1 cellular context compared by ENCODE assay signal in genomic region chr1:33472349-33472980, GRCh38.
TF ChIP-seq lines count a peak whose summit lies in the region.

Gene ZSCAN20 (plus strand): TSS chr1:33472645. CDS start chr1:33479289, 6,644 bp downstream.

TF ChIP-seq in SK-N-SH, 30 proteins besides CTCF, POLR2A, EP300 and RAD21 (continued from another document):
- TF ChIP-seq IRF3 (IDR thresholded peaks at IDR 0.05; ENCODE audit: low read depth, low read length) (peak; percentile 91), TAF1 (IDR thresholded peaks at IDR 0.05; ENCODE audit: borderline replicate concordance, low read depth, low read length) (peak; percentile 66), MAX (IDR thresholded peaks at IDR 0.05; ENCODE audit: low read depth) (peak; percentile 64), CHD2 (IDR thresholded peaks at IDR 0.05; ENCODE audit: low read length, partially characterized antibody) (peak; percentile 95), FOXJ3 (CRISPR knock-in tag; IDR thresholded peaks at IDR 0.05) (no peak), GABPA (IDR thresholded peaks at IDR 0.05; ENCODE audit: low read depth) (peak; percentile 85), USF2 (IDR thresholded peaks at IDR 0.05; ENCODE audit: borderline replicate concordance, low read depth, low read length) (no peak), NFIC (IDR thresholded peaks at IDR 0.05; ENCODE audit: borderline replicate concordance) (no peak), RXRA (IDR thresholded peaks at IDR 0.05; ENCODE audit: borderline replicate concordance, low read depth) (no peak), RCOR1 (IDR thresholded peaks at IDR 0.05; ENCODE audit: low read length) (peak; percentile 47), FOSL2 (IDR thresholded peaks at IDR 0.05; ENCODE audit: borderline replicate concordance, low read depth) (no peak)
- TF ChIP-seq, protein P1, sequence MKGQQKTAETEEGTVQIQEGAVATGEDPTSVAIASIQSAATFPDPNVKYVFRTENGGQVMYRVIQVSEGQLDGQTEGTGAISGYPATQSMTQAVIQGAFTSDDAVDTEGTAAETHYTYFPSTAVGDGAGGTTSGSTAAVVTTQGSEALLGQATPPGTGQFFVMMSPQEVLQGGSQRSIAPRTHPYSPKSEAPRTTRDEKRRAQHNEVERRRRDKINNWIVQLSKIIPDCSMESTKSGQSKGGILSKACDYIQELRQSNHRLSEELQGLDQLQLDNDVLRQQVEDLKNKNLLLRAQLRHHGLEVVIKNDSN (IDR thresholded peaks at IDR 0.05; ENCODE audit: borderline replicate concordance, low read depth): 0 out of 2 replicates have a peak, but pooled peaks have one; percentile 20
